Comparison of ENCODE assay signal across 13 cellular contexts in genomic region chr1:55670331-55671082, GRCh38.
DNase-seq lines count a peak whose midpoint lies in the region; ATAC-seq and TF ChIP-seq lines count a peak whose summit lies in the region.
"Had no signal": no experiment of that assay in that cellular context is flagged by ENCODE, and none has a peak within 500 bp of the region (broad histone marks: within the 10 kb centered on the region; RNA-seq: fewer than 3 reads in every experiment).

No MANE protein-coding gene starts in this region.

- H3K79me2 ChIP-seq in ACC112 (ENCODE audit: control insufficient read depth, insufficient read depth, low read length, unreplicated experiment) = no peaks in the 10 kb centered on the region

- TF ChIP-seq CTCF in gastroesophageal sphincter (IDR thresholded peaks at IDR 0.05) (no peak), GM10266 (IDR thresholded peaks at IDR 0.05; ENCODE audit: control insufficient read depth, insufficient read depth, low read depth, missing control alignments) (no peak)

- peak overlapping the region; percentile 73 for H2AFZ ChIP-seq in ACC112 (ENCODE audit: low read length, unreplicated experiment)
- H2AFZ ChIP-seq: neural progenitor cell had no signal

- H3K4me3 ChIP-seq in ACC112 (ENCODE audit: low read depth, low read length) = peak overlapping the region; percentile 6; the same call in 1 of the 2 replicates
- no peak overlapping the region for H3K4me3 ChIP-seq in gastroesophageal sphincter
- H3K4me3 ChIP-seq: neural progenitor cell had no signal

- intact Hi-C loops in posterior vena cava (cut with DNase I) = no loop called here

- no peak for TF ChIP-seq EP300 in gastroesophageal sphincter (IDR thresholded peaks at IDR 0.05)

- no peak overlapping the region for H3K27ac ChIP-seq in ACC112 (ENCODE audit: low read depth, low read length)
- peak overlapping the region; percentile 29 to 61 (median 44) for H3K27ac ChIP-seq in gastroesophageal sphincter
- H3K27ac ChIP-seq: neural progenitor cell had no signal

- H3K36me3 ChIP-seq in ACC112 (ENCODE audit: insufficient read depth, low read length) = no peaks in the 10 kb centered on the region
- H3K36me3 ChIP-seq in gastroesophageal sphincter = no peaks in the 10 kb centered on the region
- H3K36me3 ChIP-seq: neural progenitor cell had no signal

- peak; percentile 20 for DNase-seq in M059J (ENCODE audit: low read depth)
- DNase-seq in putamen (ENCODE audit: low spot score) = peak; percentile 7
- DNase-seq in SK-N-DZ (ENCODE audit: low spot score) = no peak
- DNase-seq in GM10266 (ENCODE audit: extremely low spot score) = no peak
- no peak for DNase-seq in posterior vena cava (ENCODE audit: low spot score)
- DNase-seq: activated CD4-positive, alpha-beta T cell treated with anti-CD3 and anti-CD28 coated beads for 48 hours; activated T-cell treated with anti-CD3 and anti-CD28 coated beads, Interleukin-2, amount 50 U/mL, for 72 hours; amniotic stem cell; glutamatergic neuron had no signal

- 61 to 69% methylated on average over 4 to 5 of the region's 5 CpGs for WGBS in gastroesophageal sphincter (ENCODE audit: low coverage in 1 of 2), 2 donors

- H3K27me3 ChIP-seq in ACC112 (ENCODE audit: insufficient read depth, low read length) (no peaks in the 10 kb centered on the region), gastroesophageal sphincter (no peaks in the 10 kb centered on the region)
- H3K27me3 ChIP-seq: neural progenitor cell had no signal

- no peaks in the 10 kb centered on the region for H3K9me3 ChIP-seq in gastroesophageal sphincter

- peak; percentile 38 for ATAC-seq in gastroesophageal sphincter
- ATAC-seq in HG02588 (IDR thresholded peaks at IDR 0.05; ENCODE audit: unreplicated experiment) = no peak
- ATAC-seq: activated T-cell treated with anti-CD3 and anti-CD28 coated beads, Interleukin-2, amount 50 U/mL, for 72 hours had no signal

- H3K4me1 ChIP-seq in ACC112 (ENCODE audit: control insufficient read depth, insufficient read depth, low read length, unreplicated experiment) = peaks cover 15% of the 10 kb centered on the region
- peaks cover 0 to 2% (median 0%) of the 10 kb centered on the region in 3 donors for H3K4me1 ChIP-seq in gastroesophageal sphincter
- H3K4me1 ChIP-seq: neural progenitor cell had no signal

- no peak for TF ChIP-seq POLR2A in gastroesophageal sphincter (IDR thresholded peaks at IDR 0.05)

Comparison
In these comparisons a context has a peak if more than half of its experiments do, and no peak if none do; other contexts are left out.
1. DNase-seq: peak in M059J (single experiment) and putamen (single experiment); none in SK-N-DZ (single experiment), GM10266 (single experiment) and posterior vena cava (single experiment).